14 cellular contexts compared by ENCODE assay signal in genomic region chr16:56795011-56795410, GRCh38.
"Had no signal": no experiment of that assay in that cellular context is flagged by ENCODE, and none has a peak within 500 bp of the region (broad histone marks: within the 10 kb centered on the region; RNA-seq: fewer than 3 reads in every experiment).

No MANE protein-coding gene starts in this region.

- H3K36me3 ChIP-seq: adrenal gland, lower lobe of right lung, prostate gland, WERI-Rb-1 had no signal

- H3K4me3 ChIP-seq: adrenal gland, lower lobe of right lung, prostate gland, suprapubic skin had no signal

- H3K9me3 ChIP-seq: adrenal gland, lower lobe of right lung, prostate gland, suprapubic skin had no signal

- H3K27me3 ChIP-seq: adrenal gland, foreskin keratinocyte, suprapubic skin had no signal

- H3K4me1 ChIP-seq: adrenal gland, foreskin keratinocyte, lower lobe of right lung, prostate gland, suprapubic skin had no signal

- ATAC-seq: foreskin keratinocyte, left cardiac atrium, lower lobe of right lung, sciatic nerve had no signal

- H3K27ac ChIP-seq: adrenal gland, foreskin keratinocyte, lower lobe of right lung, prostate gland, suprapubic skin, WERI-Rb-1 had no signal

- DNase-seq: activated CD4-positive, alpha-beta T cell treated with anti-CD3 and anti-CD28 coated beads, Interleukin-2, amount 50 U/mL, for 48 hours; activated naive CD4-positive, alpha-beta T cell treated with anti-CD3 and anti-CD28 coated beads, Interleukin-2, amount 50 U/mL, for 16 hours; adrenal gland; effector CD4-positive, alpha-beta T cell; foreskin keratinocyte; head of caudate nucleus; left cardiac atrium; lower lobe of right lung; midbrain; trophoblast cell; WERI-Rb-1 had no signal
